Comparison of ENCODE assay signal across 20 cellular contexts in the genomic region with DNA sequence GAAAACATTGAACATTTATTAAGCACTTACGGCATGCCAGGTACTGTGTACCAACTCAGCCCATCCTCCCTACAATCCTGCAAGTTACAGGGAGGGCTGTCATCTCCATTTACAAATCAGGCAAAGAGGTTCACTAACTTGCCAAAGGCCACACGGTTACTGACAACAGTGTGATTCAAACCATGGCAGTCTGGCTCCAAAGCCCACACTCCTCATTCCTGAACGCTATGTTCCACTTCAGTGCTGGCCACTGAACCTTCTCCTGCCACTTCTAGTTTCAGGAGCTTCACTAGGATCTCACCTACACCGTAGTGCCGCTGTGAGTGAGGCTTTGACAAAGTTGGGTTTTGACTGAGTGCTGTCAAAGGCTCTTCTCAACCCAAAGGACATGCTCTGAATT. TPM values are rescaled to one million over a fixed set of nuclear protein-coding genes. Genes with fewer than 3 reads are reported as not detected.
"Had no signal": no experiment of that assay in that cellular context is flagged by ENCODE, and none has a peak within 500 bp of the region (broad histone marks: within the 10 kb centered on the region; RNA-seq: fewer than 3 reads in every experiment).

No MANE protein-coding gene starts in this region.

- H3K27ac ChIP-seq: cardiac muscle cell, dorsolateral prefrontal cortex, epithelial cell of prostate, foreskin keratinocyte, neutrophil had no signal

- H3K9me3 ChIP-seq: neutrophil had no signal

- DNase-seq: activated CD4-positive, alpha-beta memory T cell treated with anti-CD3 and anti-CD28 coated beads, Interleukin-2, amount 10 ng/mL, durations not matched to agents 7 days and 5 days; activated CD4-positive, alpha-beta T cell treated with anti-CD3 and anti-CD28 coated beads for 48 hours; activated CD4-positive, CD25-positive, alpha-beta regulatory T cell; activated CD8-positive, alpha-beta memory T cell treated with anti-CD3 and anti-CD28 coated beads, Interleukin-2, amount 10 ng/mL, durations not matched to agents 7 days and 5 days; activated naive CD4-positive, alpha-beta T cell; activated naive CD8-positive, alpha-beta T cell treated with anti-CD3 and anti-CD28 coated beads for 36 hours; amniotic stem cell; dorsolateral prefrontal cortex; foreskin keratinocyte; glutamatergic neuron; mesendoderm; naive thymus-derived CD4-positive, alpha-beta T cell; retina; stimulated activated CD4-positive, alpha-beta T cell treated with anti-CD3 and anti-CD28 coated beads, Interleukin-2, amount 100 ng/mL, for 24 hours; T1000; trophoblast cell had no signal

- H3K4me3 ChIP-seq: cardiac muscle cell, dorsolateral prefrontal cortex had no signal

- H3K4me1 ChIP-seq: foreskin keratinocyte had no signal

- H3K27me3 ChIP-seq: cardiac muscle cell had no signal

- H3K36me3 ChIP-seq: cardiac muscle cell, neutrophil had no signal

RNA-seq across cellular contexts. Expression of a gene that starts 7.2 kb away (rescaled TPM):
- total RNA-seq: activated CD8-positive, alpha-beta memory T cell treated with anti-CD3 and anti-CD28 coated beads, Interleukin-2, amount 10 ng/mL, durations not matched to agents 7 days and 5 days; activated naive CD8-positive, alpha-beta T cell treated with anti-CD3 and anti-CD28 coated beads for 36 hours; T-helper 1 cell treated with Interleukin-12 subunit alpha and Interleukin-12 subunit beta and Interleukin-4 antibody, amounts not matched to agents 30 ng/mL and 1 ng/mL, for 36 hours had no signal
- polyA plus RNA-seq: naive thymus-derived CD4-positive, alpha-beta T cell had no signal
